33 cellular contexts compared by ENCODE assay signal in genomic region chr7:140681766-140682165, GRCh38. TPM values are rescaled to one million over a fixed set of nuclear protein-coding genes. Genes with fewer than 3 reads are reported as not detected.
"Had no signal": no experiment of that assay in that cellular context is flagged by ENCODE, and none has a peak within 500 bp of the region (broad histone marks: within the 10 kb centered on the region; RNA-seq: fewer than 3 reads in every experiment).

No MANE protein-coding gene starts in this region.

- H3K27ac ChIP-seq: brain microvascular endothelial cell, esophagus muscularis mucosa, foreskin keratinocyte, gastrocnemius medialis, heart left ventricle, WERI-Rb-1 had no signal

- ATAC-seq: activated CD4-positive, CD25-positive, alpha-beta regulatory T cell treated with anti-CD3 and anti-CD28 coated beads, Interleukin-2, amount 50 U/mL, for 24 hours; activated CD8-positive, alpha-beta T cell treated with anti-CD3 and anti-CD28 coated beads for 36 hours; activated naive CD4-positive, alpha-beta T cell treated with anti-CD3 and anti-CD28 coated beads, Interleukin-2, amount 50 U/mL, for 72 hours; activated T-cell treated with anti-CD3 and anti-CD28 coated beads, Interleukin-2, amount 50 U/mL, for 4 hours; effector memory CD8-positive, alpha-beta T cell; foreskin keratinocyte; gastrocnemius medialis; heart left ventricle had no signal

- DNase-seq: activated B cell treated with CpG ODN at 0.5 μM for 24 hours; activated CD4-positive, alpha-beta T cell treated with anti-CD3 and anti-CD28 coated beads for 48 hours; activated CD4-positive, alpha-beta T cell treated with anti-CD3 and anti-CD28 coated beads, Interleukin-2, amount 50 U/mL, for 1 hour; activated CD4-positive, alpha-beta T cell treated with anti-CD3 and anti-CD28 coated beads, Interleukin-2, amount 50 U/mL, for 48 hours; activated CD8-positive, alpha-beta memory T cell treated with anti-CD3 and anti-CD28 coated beads for 24 hours; activated CD8-positive, alpha-beta T cell treated with anti-CD3 and anti-CD28 coated beads for 36 hours; activated naive CD4-positive, alpha-beta T cell treated with anti-CD3 and anti-CD28 coated beads, Interleukin-2, amount 10 ng/mL, durations not matched to agents 7 days and 5 days; activated naive CD8-positive, alpha-beta T cell treated with anti-CD3 and anti-CD28 coated beads, Interleukin-2, amount 10 ng/mL, durations not matched to agents 7 days and 5 days; activated T-cell treated with anti-CD3 and anti-CD28 coated beads, Interleukin-2, amount 50 U/mL, for 4 hours; amniotic stem cell; anterior cingulate cortex; brain microvascular endothelial cell; cortex of kidney; dermis blood vessel endothelial cell; effector CD4-positive, alpha-beta T cell; effector memory CD8-positive, alpha-beta T cell; erythroblast; foreskin keratinocyte; gastrocnemius medialis; glutamatergic neuron; heart left ventricle; T1000; WERI-Rb-1 had no signal

- H3K4me1 Mint-ChIP-seq: activated naive CD8-positive, alpha-beta T cell treated with anti-CD3 and anti-CD28 coated beads, Interleukin-2, amount 10 ng/mL, durations not matched to agents 7 days and 5 days had no signal

- FAIRE-seq: astrocyte, bronchial epithelial cell, colon had no signal

- H3K4me1 ChIP-seq: foreskin keratinocyte, gastrocnemius medialis, heart left ventricle had no signal

- H3K4me3 Mint-ChIP-seq: activated B cell treated with CpG ODN at 0.5 μM for 24 hours; activated CD8-positive, alpha-beta T cell treated with anti-CD3 and anti-CD28 coated beads for 36 hours; activated naive CD4-positive, alpha-beta T cell treated with anti-CD3 and anti-CD28 coated beads, Interleukin-2, amount 10 ng/mL, durations not matched to agents 7 days and 5 days; activated naive CD8-positive, alpha-beta T cell treated with anti-CD3 and anti-CD28 coated beads, Interleukin-2, amount 10 ng/mL, durations not matched to agents 7 days and 5 days; activated T-cell treated with anti-CD3 and anti-CD28 coated beads, Interleukin-2, amount 50 U/mL, for 4 hours; central memory CD8-positive, alpha-beta T cell; effector memory CD8-positive, alpha-beta T cell; T-helper 2 cell treated with Interferon-gamma antibody and Interleukin-4, amounts not matched to agents 5 μg/mL and 100 μg/mL, for 36 hours had no signal

- H3K27me3 ChIP-seq: brain microvascular endothelial cell, esophagus muscularis mucosa, foreskin keratinocyte, gastrocnemius medialis, heart left ventricle had no signal

- H3K4me3 ChIP-seq: esophagus muscularis mucosa, gastrocnemius medialis, heart left ventricle had no signal

- H3K9me3 ChIP-seq: esophagus muscularis mucosa, gastrocnemius medialis, heart left ventricle had no signal

- H3K9me3 Mint-ChIP-seq: activated B cell treated with CpG ODN at 0.5 μM for 24 hours; activated CD8-positive, alpha-beta T cell treated with anti-CD3 and anti-CD28 coated beads for 36 hours; activated naive CD4-positive, alpha-beta T cell treated with anti-CD3 and anti-CD28 coated beads, Interleukin-2, amount 10 ng/mL, durations not matched to agents 7 days and 5 days; activated naive CD4-positive, alpha-beta T cell treated with anti-CD3 and anti-CD28 coated beads, Interleukin-2, amount 50 U/mL, for 72 hours; activated naive CD8-positive, alpha-beta T cell treated with anti-CD3 and anti-CD28 coated beads, Interleukin-2, amount 10 ng/mL, durations not matched to agents 7 days and 5 days; activated T-cell treated with anti-CD3 and anti-CD28 coated beads, Interleukin-2, amount 50 U/mL, for 4 hours; activated T-helper 2 cell treated with anti-CD3 and anti-CD28 coated beads, Interferon-gamma antibody, Interleukin-2, Interleukin-4, amounts not matched to agents 10 μg/mL and 5 μg/mL and 100 μg/mL, durations not matched to agents 14 hours and 24 hours and 36 hours; central memory CD8-positive, alpha-beta T cell; effector memory CD8-positive, alpha-beta T cell; T-helper 2 cell treated with Interferon-gamma antibody and Interleukin-4, amounts not matched to agents 5 μg/mL and 100 μg/mL, for 36 hours had no signal

- H3K27me3 Mint-ChIP-seq: activated B cell treated with CpG ODN at 0.5 μM for 24 hours; activated CD8-positive, alpha-beta T cell treated with anti-CD3 and anti-CD28 coated beads for 36 hours; activated naive CD4-positive, alpha-beta T cell treated with anti-CD3 and anti-CD28 coated beads, Interleukin-2, amount 10 ng/mL, durations not matched to agents 7 days and 5 days; activated naive CD8-positive, alpha-beta T cell treated with anti-CD3 and anti-CD28 coated beads, Interleukin-2, amount 10 ng/mL, durations not matched to agents 7 days and 5 days; central memory CD8-positive, alpha-beta T cell; effector memory CD8-positive, alpha-beta T cell had no signal

- H3K27ac Mint-ChIP-seq: activated B cell treated with CpG ODN at 0.5 μM for 24 hours; activated CD8-positive, alpha-beta T cell treated with anti-CD3 and anti-CD28 coated beads for 36 hours; activated naive CD4-positive, alpha-beta T cell treated with anti-CD3 and anti-CD28 coated beads, Interleukin-2, amount 10 ng/mL, durations not matched to agents 7 days and 5 days; activated naive CD8-positive, alpha-beta T cell treated with anti-CD3 and anti-CD28 coated beads, Interleukin-2, amount 10 ng/mL, durations not matched to agents 7 days and 5 days; activated T-helper 2 cell treated with anti-CD3 and anti-CD28 coated beads, Interferon-gamma antibody, Interleukin-2, Interleukin-4, amounts not matched to agents 10 μg/mL and 5 μg/mL and 100 μg/mL, durations not matched to agents 14 hours and 24 hours and 36 hours; T-helper 2 cell treated with Interferon-gamma antibody and Interleukin-4, amounts not matched to agents 5 μg/mL and 100 μg/mL, for 36 hours had no signal

RNA-seq across cellular contexts. Expression of gene DENND2A, which starts 41.2 kb away (rescaled TPM):
- total RNA-seq: activated B cell treated with CpG ODN at 0.5 μM for 24 hours; activated CD8-positive, alpha-beta T cell treated with anti-CD3 and anti-CD28 coated beads for 36 hours; activated naive CD4-positive, alpha-beta T cell treated with anti-CD3 and anti-CD28 coated beads, Interleukin-2, amount 50 U/mL, for 72 hours; activated naive CD8-positive, alpha-beta T cell treated with anti-CD3 and anti-CD28 coated beads, Interleukin-2, amount 10 ng/mL, durations not matched to agents 7 days and 5 days; activated T-cell treated with anti-CD3 and anti-CD28 coated beads, Interleukin-2, amount 50 U/mL, for 4 hours; activated T-helper 2 cell treated with anti-CD3 and anti-CD28 coated beads, Interferon-gamma antibody, Interleukin-2, Interleukin-4, amounts not matched to agents 10 μg/mL and 5 μg/mL and 100 μg/mL, durations not matched to agents 14 hours and 24 hours and 36 hours; T-helper 1 cell treated with Interleukin-12 subunit alpha and Interleukin-12 subunit beta and Interleukin-4 antibody, amounts not matched to agents 30 ng/mL and 1 ng/mL, for 36 hours had no signal
